Comparison of ENCODE assay signal across 24 cellular contexts in the genomic region with DNA sequence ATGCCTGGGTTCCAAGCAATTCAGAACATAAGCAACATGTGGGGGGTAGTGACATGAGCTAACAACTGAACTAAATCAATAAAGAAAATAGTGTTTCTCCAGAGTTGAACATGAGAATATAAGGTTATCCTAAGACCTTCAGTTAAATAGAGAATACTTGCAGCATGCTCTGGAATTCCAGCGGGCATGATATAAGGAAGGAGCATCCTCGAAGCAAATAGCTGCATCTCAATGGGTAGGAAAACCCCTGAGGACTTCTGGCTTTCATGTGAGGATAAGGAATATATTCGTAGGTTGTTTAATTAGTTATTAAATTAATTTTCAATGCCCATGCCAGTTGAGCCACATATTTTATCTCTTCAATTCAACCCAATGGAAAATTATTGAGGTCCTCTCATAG.
"Had no signal": no experiment of that assay in that cellular context is flagged by ENCODE, and none has a peak within 500 bp of the region (broad histone marks: within the 10 kb centered on the region; RNA-seq: fewer than 3 reads in every experiment).

No MANE protein-coding gene starts in this region.

- H3K9me3 ChIP-seq: colonic mucosa, esophagus squamous epithelium, gastrocnemius medialis, heart right ventricle, left lung, lower lobe of right lung had no signal

- H3K27ac ChIP-seq: colonic mucosa, epithelial cell of prostate, esophagus squamous epithelium, gastrocnemius medialis, heart right ventricle, left lung, lower lobe of right lung had no signal

- H3K36me3 ChIP-seq: colonic mucosa, esophagus squamous epithelium, gastrocnemius medialis, heart right ventricle, left lung, lower lobe of right lung had no signal

- H3K9me3 Mint-ChIP-seq: dendritic cell treated with granulocyte-macrophage colony-stimulating factor and Interleukin-4, amounts not matched to agents 40 ng/mL and 50 ng/mL, for 4 days; endodermal cell had no signal

- H3K4me3 Mint-ChIP-seq: dendritic cell treated with granulocyte-macrophage colony-stimulating factor and Interleukin-4, amounts not matched to agents 40 ng/mL and 50 ng/mL, for 4 days; effector memory CD8-positive, alpha-beta T cell; endodermal cell; naive thymus-derived CD4-positive, alpha-beta T cell had no signal

- H3K4me1 ChIP-seq: colonic mucosa, esophagus squamous epithelium, gastrocnemius medialis, heart right ventricle, left lung, lower lobe of right lung had no signal

- DNase-seq: colonic mucosa; cortex of kidney; effector CD8-positive, alpha-beta T cell; effector memory CD8-positive, alpha-beta T cell; endodermal cell; erythroblast; esophagus squamous epithelium; foreskin fibroblast; foreskin melanocyte; gastrocnemius medialis; glutamatergic neuron; head of caudate nucleus; heart right ventricle; hippocampal formation; left cardiac atrium; left lung; left ventricle myocardium superior; lower lobe of right lung; mesenchymal stem cell; midbrain; naive thymus-derived CD4-positive, alpha-beta T cell had no signal

- H3K4me1 Mint-ChIP-seq: naive thymus-derived CD4-positive, alpha-beta T cell had no signal

- ATAC-seq: effector memory CD8-positive, alpha-beta T cell; esophagus mucosa; gastrocnemius medialis; heart right ventricle; left cardiac atrium; left lung; left ventricle myocardium superior; lower lobe of right lung; naive thymus-derived CD4-positive, alpha-beta T cell had no signal

- H3K27ac Mint-ChIP-seq: dendritic cell treated with granulocyte-macrophage colony-stimulating factor and Interleukin-4, amounts not matched to agents 40 ng/mL and 50 ng/mL, for 4 days; effector memory CD8-positive, alpha-beta T cell; endodermal cell; naive thymus-derived CD4-positive, alpha-beta T cell had no signal

- H3K27me3 ChIP-seq: colonic mucosa, esophagus squamous epithelium, gastrocnemius medialis, heart right ventricle, left lung had no signal

- H3K27me3 Mint-ChIP-seq: dendritic cell treated with granulocyte-macrophage colony-stimulating factor and Interleukin-4, amounts not matched to agents 40 ng/mL and 50 ng/mL, for 4 days; effector memory CD8-positive, alpha-beta T cell; naive thymus-derived CD4-positive, alpha-beta T cell had no signal

- H3K4me3 ChIP-seq: colonic mucosa, esophagus squamous epithelium, gastrocnemius medialis, heart right ventricle, left lung, lower lobe of right lung had no signal

- H3K36me3 Mint-ChIP-seq: naive thymus-derived CD4-positive, alpha-beta T cell had no signal
